1 cellular context compared by ENCODE assay signal in the genomic region with DNA sequence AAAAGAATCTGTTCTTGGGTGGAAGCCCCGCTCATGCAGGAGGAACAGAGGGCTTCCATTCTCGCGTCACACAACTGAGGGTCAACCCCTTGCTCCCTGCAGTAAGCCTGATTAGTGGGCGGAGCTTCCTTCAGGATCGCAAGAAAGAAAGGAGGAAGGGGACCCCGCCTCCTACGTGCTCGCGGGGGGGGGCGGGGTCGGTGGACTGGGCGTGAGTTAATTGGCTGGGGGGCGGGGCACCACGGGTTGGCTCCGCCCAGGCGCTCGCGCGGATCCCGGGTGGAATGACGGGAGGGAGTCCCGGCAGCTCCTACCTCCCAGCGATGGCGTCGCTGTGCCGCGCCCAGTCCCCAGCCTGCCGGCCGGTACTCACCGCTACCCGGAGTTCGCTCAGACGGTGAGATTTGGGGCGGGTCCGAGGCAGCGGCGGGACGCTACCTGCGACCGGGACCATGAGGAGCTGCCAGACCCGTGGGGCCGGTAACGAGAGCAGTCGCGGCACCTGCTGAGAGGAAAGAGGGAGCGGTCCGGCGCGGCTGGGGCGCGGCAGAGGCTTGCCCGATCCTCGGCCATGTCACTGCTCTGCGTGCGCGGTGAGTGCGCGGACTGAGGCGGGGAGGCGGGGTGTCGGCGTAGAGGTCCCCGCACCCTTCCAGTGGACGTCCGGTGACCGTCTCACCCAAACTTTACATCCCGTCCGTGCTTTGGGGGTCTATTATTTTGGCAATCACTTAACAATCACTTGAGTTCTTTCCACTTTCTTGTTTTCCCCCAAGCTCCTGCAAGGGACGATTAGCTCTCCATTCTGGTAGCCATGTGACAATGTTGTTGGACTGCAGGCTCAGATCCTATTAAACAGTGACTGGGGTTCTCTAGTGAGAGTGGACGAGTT.
TF ChIP-seq lines count a peak whose summit lies in the region.

A gene (plus strand): TSS at position 297 of the 892 bp plus-strand sequence. CDS start 275 bp downstream, at position 572.

TF ChIP-seq in HEK293, 187 proteins besides CTCF, POLR2A, EP300 and RAD21 (continued from another document and continues in another):
- peak; percentile 87; the same call in 1 of the 2 replicates for TF ChIP-seq ZNF2 (tag by site-specific recombination; IDR thresholded peaks at IDR 0.05)
- TF ChIP-seq HOXD13 (CRISPR knock-in tag; IDR thresholded peaks at IDR 0.05; ENCODE audit: borderline replicate concordance): no peak
- no peak for TF ChIP-seq ZNF114 (tag by site-specific recombination; IDR thresholded peaks at IDR 0.05)
- TF ChIP-seq ZNF473 (tag by site-specific recombination; IDR thresholded peaks at IDR 0.05): no peak
- peak; percentile 54 for TF ChIP-seq ZXDB (tag by site-specific recombination; IDR thresholded peaks at IDR 0.05)
- peak; percentile 88 for TF ChIP-seq ZNF335 (tag by site-specific recombination; conservative IDR thresholded peaks at IDR 0.05)
- TF ChIP-seq FEZF1 (tag by site-specific recombination; IDR thresholded peaks at IDR 0.05): no peak
- TF ChIP-seq, protein P1, sequence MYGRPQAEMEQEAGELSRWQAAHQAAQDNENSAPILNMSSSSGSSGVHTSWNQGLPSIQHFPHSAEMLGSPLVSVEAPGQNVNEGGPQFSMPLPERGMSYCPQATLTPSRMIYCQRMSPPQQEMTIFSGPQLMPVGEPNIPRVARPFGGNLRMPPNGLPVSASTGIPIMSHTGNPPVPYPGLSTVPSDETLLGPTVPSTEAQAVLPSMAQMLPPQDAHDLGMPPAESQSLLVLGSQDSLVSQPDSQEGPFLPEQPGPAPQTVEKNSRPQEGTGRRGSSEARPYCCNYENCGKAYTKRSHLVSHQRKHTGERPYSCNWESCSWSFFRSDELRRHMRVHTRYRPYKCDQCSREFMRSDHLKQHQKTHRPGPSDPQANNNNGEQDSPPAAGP (tag by site-specific recombination; IDR thresholded peaks at IDR 0.05): peak; percentile 82
- TF ChIP-seq YY1 (tag by site-specific recombination; IDR thresholded peaks at IDR 0.05): peak; percentile 89
- TF ChIP-seq, protein P2, sequence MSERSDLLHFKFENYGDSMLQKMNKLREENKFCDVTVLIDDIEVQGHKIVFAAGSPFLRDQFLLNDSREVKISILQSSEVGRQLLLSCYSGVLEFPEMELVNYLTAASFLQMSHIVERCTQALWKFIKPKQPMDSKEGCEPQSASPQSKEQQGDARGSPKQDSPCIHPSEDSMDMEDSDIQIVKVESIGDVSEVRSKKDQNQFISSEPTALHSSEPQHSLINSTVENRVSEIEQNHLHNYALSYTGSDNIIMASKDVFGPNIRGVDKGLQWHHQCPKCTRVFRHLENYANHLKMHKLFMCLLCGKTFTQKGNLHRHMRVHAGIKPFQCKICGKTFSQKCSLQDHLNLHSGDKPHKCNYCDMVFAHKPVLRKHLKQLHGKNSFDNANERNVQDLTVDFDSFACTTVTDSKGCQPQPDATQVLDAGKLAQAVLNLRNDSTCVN (tag by site-specific recombination; optimal IDR thresholded peaks at IDR 0.05): peak; percentile 96
- no peak for TF ChIP-seq ZNF157 (tag by site-specific recombination; IDR thresholded peaks at IDR 0.05)
- TF ChIP-seq PRDM1 (tag by site-specific recombination; IDR thresholded peaks at IDR 0.05): peak; percentile 54; the same call in 1 of the 2 replicates
- TF ChIP-seq ZNF544 (tag by site-specific recombination; IDR thresholded peaks at IDR 0.05): no peak
- TF ChIP-seq ZNF549 (tag by site-specific recombination; IDR thresholded peaks at IDR 0.05): no peak
- TF ChIP-seq SP7 (tag by site-specific recombination; IDR thresholded peaks at IDR 0.05): peak; percentile 70
- TF ChIP-seq SCRT2 (tag by site-specific recombination; IDR thresholded peaks at IDR 0.05): no peak
- TF ChIP-seq ZNF16 (tag by site-specific recombination; IDR thresholded peaks at IDR 0.05; ENCODE audit: low read depth): no peak
- no peak for TF ChIP-seq ZNF792 (tag by site-specific recombination; IDR thresholded peaks at IDR 0.05)
- peak; percentile 61; the same call in 1 of the 2 replicates for TF ChIP-seq MYNN (tag by site-specific recombination; IDR thresholded peaks at IDR 0.05; ENCODE audit: borderline replicate concordance)
- TF ChIP-seq ZNF560 (tag by site-specific recombination; IDR thresholded peaks at IDR 0.05; ENCODE audit: borderline replicate concordance): no peak
- no peak for TF ChIP-seq ZNF155 (tag by site-specific recombination; IDR thresholded peaks at IDR 0.05)
- TF ChIP-seq ZNF248 (tag by site-specific recombination; IDR thresholded peaks at IDR 0.05): no peak
- TF ChIP-seq, protein P3, sequence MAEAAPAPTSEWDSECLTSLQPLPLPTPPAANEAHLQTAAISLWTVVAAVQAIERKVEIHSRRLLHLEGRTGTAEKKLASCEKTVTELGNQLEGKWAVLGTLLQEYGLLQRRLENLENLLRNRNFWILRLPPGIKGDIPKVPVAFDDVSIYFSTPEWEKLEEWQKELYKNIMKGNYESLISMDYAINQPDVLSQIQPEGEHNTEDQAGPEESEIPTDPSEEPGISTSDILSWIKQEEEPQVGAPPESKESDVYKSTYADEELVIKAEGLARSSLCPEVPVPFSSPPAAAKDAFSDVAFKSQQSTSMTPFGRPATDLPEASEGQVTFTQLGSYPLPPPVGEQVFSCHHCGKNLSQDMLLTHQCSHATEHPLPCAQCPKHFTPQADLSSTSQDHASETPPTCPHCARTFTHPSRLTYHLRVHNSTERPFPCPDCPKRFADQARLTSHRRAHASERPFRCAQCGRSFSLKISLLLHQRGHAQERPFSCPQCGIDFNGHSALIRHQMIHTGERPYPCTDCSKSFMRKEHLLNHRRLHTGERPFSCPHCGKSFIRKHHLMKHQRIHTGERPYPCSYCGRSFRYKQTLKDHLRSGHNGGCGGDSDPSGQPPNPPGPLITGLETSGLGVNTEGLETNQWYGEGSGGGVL (tag by site-specific recombination; IDR thresholded peaks at IDR 0.05): no peak
- TF ChIP-seq, protein P4, sequence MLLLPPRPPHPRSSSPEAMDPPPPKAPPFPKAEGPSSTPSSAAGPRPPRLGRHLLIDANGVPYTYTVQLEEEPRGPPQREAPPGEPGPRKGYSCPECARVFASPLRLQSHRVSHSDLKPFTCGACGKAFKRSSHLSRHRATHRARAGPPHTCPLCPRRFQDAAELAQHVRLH (tag by site-specific recombination; IDR thresholded peaks at IDR 0.05): peak; percentile 36; the same call in 1 of the 2 replicates
- peak; percentile 77; the same call in 1 of the 2 replicates for TF ChIP-seq KLF16 (tag by site-specific recombination; IDR thresholded peaks at IDR 0.05)
- no peak for TF ChIP-seq ZNF791 (tag by site-specific recombination; IDR thresholded peaks at IDR 0.05)
- no peak for TF ChIP-seq ZFP3 (tag by site-specific recombination; IDR thresholded peaks at IDR 0.05; ENCODE audit: low read depth)
- TF ChIP-seq, protein P5, sequence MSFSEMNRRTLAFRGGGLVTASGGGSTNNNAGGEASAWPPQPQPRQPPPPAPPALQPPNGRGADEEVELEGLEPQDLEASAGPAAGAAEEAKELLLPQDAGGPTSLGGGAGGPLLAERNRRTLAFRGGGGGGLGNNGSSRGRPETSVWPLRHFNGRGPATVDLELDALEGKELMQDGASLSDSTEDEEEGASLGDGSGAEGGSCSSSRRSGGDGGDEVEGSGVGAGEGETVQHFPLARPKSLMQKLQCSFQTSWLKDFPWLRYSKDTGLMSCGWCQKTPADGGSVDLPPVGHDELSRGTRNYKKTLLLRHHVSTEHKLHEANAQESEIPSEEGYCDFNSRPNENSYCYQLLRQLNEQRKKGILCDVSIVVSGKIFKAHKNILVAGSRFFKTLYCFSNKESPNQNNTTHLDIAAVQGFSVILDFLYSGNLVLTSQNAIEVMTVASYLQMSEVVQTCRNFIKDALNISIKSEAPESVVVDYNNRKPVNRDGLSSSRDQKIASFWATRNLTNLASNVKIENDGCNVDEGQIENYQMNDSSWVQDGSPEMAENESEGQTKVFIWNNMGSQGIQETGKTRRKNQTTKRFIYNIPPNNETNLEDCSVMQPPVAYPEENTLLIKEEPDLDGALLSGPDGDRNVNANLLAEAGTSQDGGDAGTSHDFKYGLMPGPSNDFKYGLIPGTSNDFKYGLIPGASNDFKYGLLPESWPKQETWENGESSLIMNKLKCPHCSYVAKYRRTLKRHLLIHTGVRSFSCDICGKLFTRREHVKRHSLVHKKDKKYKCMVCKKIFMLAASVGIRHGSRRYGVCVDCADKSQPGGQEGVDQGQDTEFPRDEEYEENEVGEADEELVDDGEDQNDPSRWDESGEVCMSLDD (tag by site-specific recombination; IDR thresholded peaks at IDR 0.05): peak; percentile 86
- TF ChIP-seq, protein P6, sequence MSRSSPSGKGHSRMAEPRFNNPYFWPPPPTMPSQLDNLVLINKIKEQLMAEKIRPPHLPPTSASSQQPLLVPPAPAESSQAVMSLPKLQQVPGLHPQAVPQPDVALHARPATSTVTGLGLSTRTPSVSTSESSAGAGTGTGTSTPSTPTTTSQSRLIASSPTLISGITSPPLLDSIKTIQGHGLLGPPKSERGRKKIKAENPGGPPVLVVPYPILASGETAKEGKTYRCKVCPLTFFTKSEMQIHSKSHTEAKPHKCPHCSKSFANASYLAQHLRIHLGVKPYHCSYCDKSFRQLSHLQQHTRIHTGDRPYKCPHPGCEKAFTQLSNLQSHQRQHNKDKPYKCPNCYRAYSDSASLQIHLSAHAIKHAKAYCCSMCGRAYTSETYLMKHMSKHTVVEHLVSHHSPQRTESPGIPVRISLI (tag by site-specific recombination; IDR thresholded peaks at IDR 0.05): no peak
- TF ChIP-seq MEIS1 (CRISPR knock-in tag; IDR thresholded peaks at IDR 0.05; ENCODE audit: borderline replicate concordance): no peak
- TF ChIP-seq ZNF174 (tag by site-specific recombination; IDR thresholded peaks at IDR 0.05): no peak
- TF ChIP-seq SP3 (tag by site-specific recombination; IDR thresholded peaks at IDR 0.05): peak; percentile 80
- TF ChIP-seq ZNF48 (tag by site-specific recombination; IDR thresholded peaks at IDR 0.05): no peak
- TF ChIP-seq ZNF629 (tag by site-specific recombination; IDR thresholded peaks at IDR 0.05): peak; percentile 68
- 0 out of 2 replicates have a peak, but pooled peaks have one; percentile 36 for TF ChIP-seq MZF1 (tag by site-specific recombination; IDR thresholded peaks at IDR 0.05; ENCODE audit: borderline replicate concordance)
- peak; percentile 87 for TF ChIP-seq SP2 (tag by site-specific recombination; IDR thresholded peaks at IDR 0.05)
- no peak for TF ChIP-seq ZNF561 (tag by site-specific recombination; IDR thresholded peaks at IDR 0.05; ENCODE audit: borderline replicate concordance)
- TF ChIP-seq ZNF624 (tag by site-specific recombination; IDR thresholded peaks at IDR 0.05): no peak
- TF ChIP-seq ZNF747 (tag by site-specific recombination; IDR thresholded peaks at IDR 0.05): no peak
- TF ChIP-seq, protein P7, sequence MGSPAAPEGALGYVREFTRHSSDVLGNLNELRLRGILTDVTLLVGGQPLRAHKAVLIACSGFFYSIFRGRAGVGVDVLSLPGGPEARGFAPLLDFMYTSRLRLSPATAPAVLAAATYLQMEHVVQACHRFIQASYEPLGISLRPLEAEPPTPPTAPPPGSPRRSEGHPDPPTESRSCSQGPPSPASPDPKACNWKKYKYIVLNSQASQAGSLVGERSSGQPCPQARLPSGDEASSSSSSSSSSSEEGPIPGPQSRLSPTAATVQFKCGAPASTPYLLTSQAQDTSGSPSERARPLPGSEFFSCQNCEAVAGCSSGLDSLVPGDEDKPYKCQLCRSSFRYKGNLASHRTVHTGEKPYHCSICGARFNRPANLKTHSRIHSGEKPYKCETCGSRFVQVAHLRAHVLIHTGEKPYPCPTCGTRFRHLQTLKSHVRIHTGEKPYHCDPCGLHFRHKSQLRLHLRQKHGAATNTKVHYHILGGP (tag by site-specific recombination; IDR thresholded peaks at IDR 0.05): no peak
- TF ChIP-seq ZNF837 (tag by site-specific recombination; IDR thresholded peaks at IDR 0.05): no peak
- TF ChIP-seq, protein P8, sequence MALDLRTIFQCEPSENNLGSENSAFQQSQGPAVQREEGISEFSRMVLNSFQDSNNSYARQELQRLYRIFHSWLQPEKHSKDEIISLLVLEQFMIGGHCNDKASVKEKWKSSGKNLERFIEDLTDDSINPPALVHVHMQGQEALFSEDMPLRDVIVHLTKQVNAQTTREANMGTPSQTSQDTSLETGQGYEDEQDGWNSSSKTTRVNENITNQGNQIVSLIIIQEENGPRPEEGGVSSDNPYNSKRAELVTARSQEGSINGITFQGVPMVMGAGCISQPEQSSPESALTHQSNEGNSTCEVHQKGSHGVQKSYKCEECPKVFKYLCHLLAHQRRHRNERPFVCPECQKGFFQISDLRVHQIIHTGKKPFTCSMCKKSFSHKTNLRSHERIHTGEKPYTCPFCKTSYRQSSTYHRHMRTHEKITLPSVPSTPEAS (tag by site-specific recombination; IDR thresholded peaks at IDR 0.05): 0 out of 2 replicates have a peak, but pooled peaks have one; percentile 14
- peak; percentile 56; the same call in 1 of the 2 replicates for TF ChIP-seq ZNF394 (tag by site-specific recombination; IDR thresholded peaks at IDR 0.05; ENCODE audit: borderline replicate concordance)
- TF ChIP-seq ZFP37 (tag by site-specific recombination; IDR thresholded peaks at IDR 0.05): 0 out of 2 replicates have a peak, but pooled peaks have one; percentile 54
- TF ChIP-seq ZBTB20 (tag by site-specific recombination; IDR thresholded peaks at IDR 0.05): peak; percentile 87
- TF ChIP-seq, protein P9, sequence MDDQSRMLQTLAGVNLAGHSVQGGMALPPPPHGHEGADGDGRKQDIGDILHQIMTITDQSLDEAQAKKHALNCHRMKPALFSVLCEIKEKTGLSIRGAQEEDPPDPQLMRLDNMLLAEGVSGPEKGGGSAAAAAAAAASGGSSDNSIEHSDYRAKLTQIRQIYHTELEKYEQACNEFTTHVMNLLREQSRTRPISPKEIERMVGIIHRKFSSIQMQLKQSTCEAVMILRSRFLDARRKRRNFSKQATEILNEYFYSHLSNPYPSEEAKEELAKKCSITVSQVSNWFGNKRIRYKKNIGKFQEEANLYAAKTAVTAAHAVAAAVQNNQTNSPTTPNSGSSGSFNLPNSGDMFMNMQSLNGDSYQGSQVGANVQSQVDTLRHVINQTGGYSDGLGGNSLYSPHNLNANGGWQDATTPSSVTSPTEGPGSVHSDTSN (CRISPR knock-in tag; IDR thresholded peaks at IDR 0.05): peak; percentile 76; the same call in 1 of the 2 replicates
- TF ChIP-seq ZNF501 (tag by site-specific recombination; IDR thresholded peaks at IDR 0.05): peak; percentile 83; the same call in 1 of the 2 replicates
- TF ChIP-seq, protein P10, sequence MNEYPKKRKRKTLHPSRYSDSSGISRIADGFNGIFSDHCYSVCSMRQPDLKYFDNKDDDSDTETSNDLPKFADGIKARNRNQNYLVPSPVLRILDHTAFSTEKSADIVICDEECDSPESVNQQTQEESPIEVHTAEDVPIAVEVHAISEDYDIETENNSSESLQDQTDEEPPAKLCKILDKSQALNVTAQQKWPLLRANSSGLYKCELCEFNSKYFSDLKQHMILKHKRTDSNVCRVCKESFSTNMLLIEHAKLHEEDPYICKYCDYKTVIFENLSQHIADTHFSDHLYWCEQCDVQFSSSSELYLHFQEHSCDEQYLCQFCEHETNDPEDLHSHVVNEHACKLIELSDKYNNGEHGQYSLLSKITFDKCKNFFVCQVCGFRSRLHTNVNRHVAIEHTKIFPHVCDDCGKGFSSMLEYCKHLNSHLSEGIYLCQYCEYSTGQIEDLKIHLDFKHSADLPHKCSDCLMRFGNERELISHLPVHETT (tag by site-specific recombination; IDR thresholded peaks at IDR 0.05): no peak
- no peak for TF ChIP-seq ZNF146 (tag by site-specific recombination; IDR thresholded peaks at IDR 0.05)
